In the genomic region with DNA sequence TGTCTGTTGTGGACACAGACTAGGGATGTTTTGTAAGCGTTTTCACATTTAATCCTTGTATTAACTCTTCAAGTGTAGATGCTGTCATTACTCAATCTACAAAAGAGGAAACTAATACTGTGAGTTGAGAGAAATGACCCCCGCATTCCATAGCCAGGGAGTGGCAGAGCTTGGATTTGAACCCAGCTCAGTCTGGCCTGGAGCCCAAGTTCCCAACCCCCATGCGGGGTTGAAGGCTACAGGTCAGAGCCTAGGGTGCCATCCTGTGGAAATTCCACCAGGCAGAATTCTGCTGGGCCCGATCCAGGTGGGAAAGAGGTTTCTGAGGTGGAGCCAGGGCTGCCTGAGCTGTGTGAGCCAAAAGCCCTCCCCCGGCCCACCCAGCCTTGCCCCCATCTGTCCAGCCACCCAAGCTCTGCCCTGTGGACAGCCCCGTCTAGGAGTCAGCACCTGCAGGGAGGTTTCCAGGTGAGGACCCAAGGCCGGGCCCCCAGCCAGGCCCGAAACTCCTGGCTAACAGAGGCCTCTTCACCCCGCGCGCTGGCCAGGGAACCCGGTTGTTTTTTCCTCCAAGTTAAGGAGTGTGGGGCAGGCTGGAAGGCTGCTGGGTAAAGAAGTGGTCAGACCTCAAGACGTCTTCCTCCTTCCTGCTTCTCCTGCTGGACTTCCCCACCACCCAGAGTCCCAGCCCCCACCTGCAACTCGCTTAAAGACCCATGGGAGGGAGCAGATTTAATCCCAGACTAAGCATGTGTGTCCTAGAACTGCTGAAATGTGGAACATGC, we compare ENCODE assay signal across 1 cellular context.
TF ChIP-seq lines count a peak whose summit lies in the region.

No MANE protein-coding gene starts in this region.

TF ChIP-seq in HepG2, 621 proteins besides CTCF, POLR2A, EP300 and RAD21:
- TF ChIP-seq ATF3 (CRISPR knock-in tag; IDR thresholded peaks at IDR 0.05), result no peak
- TF ChIP-seq AGO2 (optimal IDR thresholded peaks at IDR 0.05; ENCODE audit: low read depth, low read length), result peak; percentile 29
- no peak for TF ChIP-seq ZNF598 (CRISPR knock-in tag; IDR thresholded peaks at IDR 0.05; ENCODE audit: borderline replicate concordance)
- no peak for TF ChIP-seq ZNF775 (CRISPR knock-in tag; IDR thresholded peaks at IDR 0.05; ENCODE audit: borderline replicate concordance)
- TF ChIP-seq ZNF407 (CRISPR knock-in tag; IDR thresholded peaks at IDR 0.05; ENCODE audit: not compliant biosample characterization), result no peak
- TF ChIP-seq, protein P1, sequence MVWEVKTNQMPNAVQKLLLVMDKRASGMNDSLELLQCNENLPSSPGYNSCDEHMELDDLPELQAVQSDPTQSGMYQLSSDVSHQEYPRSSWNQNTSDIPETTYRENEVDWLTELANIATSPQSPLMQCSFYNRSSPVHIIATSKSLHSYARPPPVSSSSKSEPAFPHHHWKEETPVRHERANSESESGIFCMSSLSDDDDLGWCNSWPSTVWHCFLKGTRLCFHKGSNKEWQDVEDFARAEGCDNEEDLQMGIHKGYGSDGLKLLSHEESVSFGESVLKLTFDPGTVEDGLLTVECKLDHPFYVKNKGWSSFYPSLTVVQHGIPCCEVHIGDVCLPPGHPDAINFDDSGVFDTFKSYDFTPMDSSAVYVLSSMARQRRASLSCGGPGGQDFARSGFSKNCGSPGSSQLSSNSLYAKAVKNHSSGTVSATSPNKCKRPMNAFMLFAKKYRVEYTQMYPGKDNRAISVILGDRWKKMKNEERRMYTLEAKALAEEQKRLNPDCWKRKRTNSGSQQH (CRISPR knock-in tag; IDR thresholded peaks at IDR 0.05; ENCODE audit: low read depth), result no peak
- TF ChIP-seq ZNF543 (CRISPR knock-in tag; IDR thresholded peaks at IDR 0.05), result 0 out of 2 replicates have a peak, but pooled peaks have one; percentile 42
- TF ChIP-seq ZNF703 (CRISPR knock-in tag; IDR thresholded peaks at IDR 0.05; ENCODE audit: borderline replicate concordance), result no peak
- no peak for TF ChIP-seq FOXA3 (CRISPR knock-in tag; IDR thresholded peaks at IDR 0.05)
